Comparison of ENCODE assay signal across 38 cellular contexts in the genomic region with DNA sequence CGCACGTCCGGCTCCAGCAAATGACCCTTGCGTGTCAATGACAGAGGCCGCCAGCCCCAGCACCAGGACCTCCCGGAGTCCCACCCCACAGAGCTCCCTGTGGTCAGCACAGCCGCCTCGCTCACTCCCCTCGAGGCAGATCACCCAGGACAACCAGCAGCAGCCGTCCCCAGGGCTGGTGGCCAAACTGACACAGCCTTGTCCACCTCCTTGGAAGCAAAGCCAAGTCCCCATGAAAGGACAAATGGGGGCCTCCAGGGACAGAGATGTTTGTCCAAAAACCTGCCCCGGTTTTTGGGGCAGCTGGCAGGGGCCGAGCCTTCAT. TPM values are rescaled to one million over a fixed set of nuclear protein-coding genes. Genes with fewer than 3 reads are reported as not detected.
"Had no signal": no experiment of that assay in that cellular context is flagged by ENCODE, and none has a peak within 500 bp of the region (broad histone marks: within the 10 kb centered on the region; RNA-seq: fewer than 3 reads in every experiment).

No MANE protein-coding gene starts in this region.

- H3K9me3 ChIP-seq: Peyer's patch, SJSA1 had no signal

- DNase-seq: activated CD4-positive, alpha-beta T cell treated with anti-CD3 and anti-CD28 coated beads for 1 hour; activated CD4-positive, alpha-beta T cell treated with anti-CD3 and anti-CD28 coated beads for 48 hours; activated CD4-positive, alpha-beta T cell treated with anti-CD3 and anti-CD28 coated beads, Interleukin-2, amount 50 U/mL, for 4 hours; activated CD4-positive, CD25-positive, alpha-beta regulatory T cell; activated CD8-positive, alpha-beta memory T cell treated with anti-CD3 and anti-CD28 coated beads for 24 hours; activated CD8-positive, alpha-beta memory T cell treated with anti-CD3 and anti-CD28 coated beads, Interleukin-2, amount 10 ng/mL, durations not matched to agents 7 days and 5 days; activated CD8-positive, alpha-beta memory T cell treated with anti-CD3 and anti-CD28 coated beads, Interleukin-2, amount 50 U/mL, for 48 hours; activated effector memory CD4-positive, alpha-beta T cell treated with Interleukin-2 at 50 U/mL for 16 hours; activated naive CD4-positive, alpha-beta T cell treated with anti-CD3 and anti-CD28 coated beads, Interleukin-2, amount 10 ng/mL, durations not matched to agents 7 days and 5 days; activated naive CD8-positive, alpha-beta T cell treated with anti-CD3 and anti-CD28 coated beads, Interleukin-2, amount 10 ng/mL, durations not matched to agents 7 days and 5 days; amygdala; IMR-90; NCI-H1092 treated with DMSO at 0.1 percent for 48 hours; NCI-H1417; NCI-H146; NCI-H187; NCI-H2029 treated with DMSO at 0.1 percent for 48 hours; NCI-H2107; NCI-H2171; NCI-H510A; NCI-H526; NCI-H748 treated with DMSO at 0.1 percent for 48 hours; NK-92 treated with Interleukin-12 subunit alpha and Interleukin-12 subunit beta, amount 100 ng/mL, for 24 hours; PC-3; RPMI8226; SHP77 treated with DMSO at 0.1 percent for 48 hours; SK-N-SH; T-cell; T1000; WERI-Rb-1 had no signal

- H3K4me3 ChIP-seq: ascending aorta, cardiac muscle cell, K562, Peyer's patch, SJSA1 had no signal

- H3K36me3 Mint-ChIP-seq: activated naive CD8-positive, alpha-beta T cell treated with anti-CD3 and anti-CD28 coated beads, Interleukin-2, amount 10 ng/mL, durations not matched to agents 7 days and 5 days had no signal

- ATAC-seq: activated CD8-positive, alpha-beta memory T cell treated with anti-CD3 and anti-CD28 coated beads, Interleukin-2, amount 10 ng/mL, durations not matched to agents 7 days and 5 days; K562; PC-3; T-cell had no signal

- H3K4me1 Mint-ChIP-seq: activated naive CD4-positive, alpha-beta T cell treated with anti-CD3 and anti-CD28 coated beads, Interleukin-2, amount 10 ng/mL, durations not matched to agents 7 days and 5 days; activated naive CD8-positive, alpha-beta T cell treated with anti-CD3 and anti-CD28 coated beads, Interleukin-2, amount 10 ng/mL, durations not matched to agents 7 days and 5 days; T-cell had no signal

- H3K27me3 ChIP-seq: ascending aorta, cardiac muscle cell, Peyer's patch, SJSA1 had no signal

- H3K27ac ChIP-seq: ascending aorta, cardiac muscle cell, Peyer's patch, SJSA1, WERI-Rb-1 had no signal

- H3K4me3 Mint-ChIP-seq: activated CD8-positive, alpha-beta memory T cell treated with anti-CD3 and anti-CD28 coated beads, Interleukin-2, amount 10 ng/mL, durations not matched to agents 7 days and 5 days; activated naive CD4-positive, alpha-beta T cell treated with anti-CD3 and anti-CD28 coated beads, Interleukin-2, amount 10 ng/mL, durations not matched to agents 7 days and 5 days; activated naive CD8-positive, alpha-beta T cell treated with anti-CD3 and anti-CD28 coated beads, Interleukin-2, amount 10 ng/mL, durations not matched to agents 7 days and 5 days; T-cell had no signal

- H3K36me3 ChIP-seq: ascending aorta, cardiac muscle cell, Peyer's patch, SJSA1, WERI-Rb-1 had no signal

- H3K27ac Mint-ChIP-seq: activated CD8-positive, alpha-beta memory T cell treated with anti-CD3 and anti-CD28 coated beads, Interleukin-2, amount 10 ng/mL, durations not matched to agents 7 days and 5 days; activated naive CD4-positive, alpha-beta T cell treated with anti-CD3 and anti-CD28 coated beads, Interleukin-2, amount 10 ng/mL, durations not matched to agents 7 days and 5 days; activated naive CD8-positive, alpha-beta T cell treated with anti-CD3 and anti-CD28 coated beads, Interleukin-2, amount 10 ng/mL, durations not matched to agents 7 days and 5 days; T-cell had no signal

- H3K4me1 ChIP-seq: ascending aorta, Peyer's patch, SJSA1 had no signal

RNA-seq across cellular contexts. Expression of a gene that starts 2.1 kb away (rescaled TPM):
- total RNA-seq: activated CD8-positive, alpha-beta memory T cell treated with anti-CD3 and anti-CD28 coated beads, Interleukin-2, amount 10 ng/mL, durations not matched to agents 7 days and 5 days; activated naive CD8-positive, alpha-beta T cell treated with anti-CD3 and anti-CD28 coated beads, Interleukin-2, amount 10 ng/mL, durations not matched to agents 7 days and 5 days; ascending aorta; cardiac muscle cell; IMR-90; K562; M059J; PC-3; Peyer's patch; SJSA1; T-cell; T-helper 2 cell treated with Interferon-gamma antibody and Interleukin-4, amounts not matched to agents 100 ng/mL and 5 ng/mL, for 36 hours had no signal
- polyA plus RNA-seq: adipose tissue, cardiac muscle cell, IMR-90, K562, SK-N-SH had no signal

RNA-seq across cellular contexts. Expression of a gene that starts 6.9 kb away (rescaled TPM):
- total RNA-seq: activated CD8-positive, alpha-beta memory T cell treated with anti-CD3 and anti-CD28 coated beads, Interleukin-2, amount 10 ng/mL, durations not matched to agents 7 days and 5 days; activated naive CD8-positive, alpha-beta T cell treated with anti-CD3 and anti-CD28 coated beads, Interleukin-2, amount 10 ng/mL, durations not matched to agents 7 days and 5 days; ascending aorta; cardiac muscle cell; IMR-90; K562; M059J; PC-3; Peyer's patch; SJSA1; T-cell; T-helper 2 cell treated with Interferon-gamma antibody and Interleukin-4, amounts not matched to agents 100 ng/mL and 5 ng/mL, for 36 hours had no signal
- polyA plus RNA-seq: adipose tissue, cardiac muscle cell, IMR-90, K562, SK-N-SH had no signal

RNA-seq across cellular contexts. Expression of a gene that starts 12.4 kb away (rescaled TPM):
- total RNA-seq: activated CD8-positive, alpha-beta memory T cell treated with anti-CD3 and anti-CD28 coated beads, Interleukin-2, amount 10 ng/mL, durations not matched to agents 7 days and 5 days; activated naive CD8-positive, alpha-beta T cell treated with anti-CD3 and anti-CD28 coated beads, Interleukin-2, amount 10 ng/mL, durations not matched to agents 7 days and 5 days; ascending aorta; cardiac muscle cell; IMR-90; K562; M059J; PC-3; Peyer's patch; SJSA1; T-cell; T-helper 2 cell treated with Interferon-gamma antibody and Interleukin-4, amounts not matched to agents 100 ng/mL and 5 ng/mL, for 36 hours had no signal
- polyA plus RNA-seq: adipose tissue, cardiac muscle cell, IMR-90, K562, SK-N-SH had no signal

RNA-seq across cellular contexts. Expression of a gene that starts 15.2 kb away (rescaled TPM):
- total RNA-seq: activated CD8-positive, alpha-beta memory T cell treated with anti-CD3 and anti-CD28 coated beads, Interleukin-2, amount 10 ng/mL, durations not matched to agents 7 days and 5 days; activated naive CD8-positive, alpha-beta T cell treated with anti-CD3 and anti-CD28 coated beads, Interleukin-2, amount 10 ng/mL, durations not matched to agents 7 days and 5 days; ascending aorta; cardiac muscle cell; IMR-90; K562; M059J; PC-3; Peyer's patch; SJSA1; T-cell; T-helper 2 cell treated with Interferon-gamma antibody and Interleukin-4, amounts not matched to agents 100 ng/mL and 5 ng/mL, for 36 hours had no signal
- polyA plus RNA-seq: adipose tissue, cardiac muscle cell, IMR-90, K562, SK-N-SH had no signal

RNA-seq across cellular contexts. Expression of a gene that starts 18.4 kb away (rescaled TPM):
- total RNA-seq: activated CD8-positive, alpha-beta memory T cell treated with anti-CD3 and anti-CD28 coated beads, Interleukin-2, amount 10 ng/mL, durations not matched to agents 7 days and 5 days; activated naive CD8-positive, alpha-beta T cell treated with anti-CD3 and anti-CD28 coated beads, Interleukin-2, amount 10 ng/mL, durations not matched to agents 7 days and 5 days; ascending aorta; cardiac muscle cell; IMR-90; K562; M059J; PC-3; Peyer's patch; SJSA1; T-cell; T-helper 2 cell treated with Interferon-gamma antibody and Interleukin-4, amounts not matched to agents 100 ng/mL and 5 ng/mL, for 36 hours had no signal
- polyA plus RNA-seq: adipose tissue, cardiac muscle cell, IMR-90, K562, SK-N-SH had no signal
